In the genomic region with DNA sequence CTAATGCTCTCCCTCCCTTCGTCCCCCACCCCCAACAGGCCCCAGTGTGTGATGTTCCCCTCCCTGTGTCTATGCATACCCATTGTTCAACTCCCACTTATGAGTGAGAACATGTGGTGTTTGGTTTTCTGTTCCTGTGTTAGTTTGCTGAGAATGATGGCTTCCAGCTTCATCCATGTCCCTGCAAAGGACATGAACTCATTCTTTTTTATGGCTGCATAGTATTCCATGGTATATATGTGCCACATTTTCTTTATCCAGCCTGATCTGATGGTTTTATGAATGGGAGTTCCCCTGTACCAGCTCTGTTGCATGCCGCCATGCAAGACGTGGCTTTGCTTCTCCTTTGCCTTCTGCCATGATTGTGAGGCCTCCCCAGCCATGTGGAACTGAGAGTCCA, we compare ENCODE assay signal across 2 cellular contexts.
DNase-seq lines count a peak whose midpoint lies in the region; ATAC-seq, FAIRE-seq and TF ChIP-seq lines count a peak whose summit lies in the region.
"Not testable (repeated sequence)": the region's sequence is repeated elsewhere in the genome, so short reads cannot be mapped to it uniquely, and the experiment has no call there.

No MANE protein-coding gene starts in this region.

- 74% methylated on average over 3 of the region's 3 CpGs for whole genome bisulfite sequencing in K562 (ENCODE audit: insufficient coverage, low coverage, missing lambda C conversion rate)

- H3K9me3 ChIP-seq in HEK293 (ENCODE audit: control insufficient read depth, insufficient read depth, low read depth, low read length); K562 (replicated peaks; ENCODE audit: control insufficient read depth, insufficient read depth, low read depth, low read length): not testable (repeated sequence)

- BruUV-seq in K562 (replicated peaks; lab: Mats Ljungman, UMichigan) = not testable (repeated sequence)

- H3K27ac ChIP-seq in HEK293 (ENCODE audit: extremely low read depth, low read depth, low read length); K562 (ENCODE audit: extremely low read depth, low read depth, low read length): not testable (repeated sequence)

- not testable (repeated sequence) for H3K4me2 ChIP-seq in K562 (ENCODE audit: insufficient read depth, low read length)

- not testable (repeated sequence) for H4K20me1 ChIP-seq in K562 (replicated peaks; ENCODE audit: control insufficient read depth, insufficient read depth, low read length)

- H3K79me2 ChIP-seq in K562 (ENCODE audit: control insufficient read depth, insufficient read depth, low read length) = not testable (repeated sequence)

- H3K36me3 ChIP-seq in HEK293 (ENCODE audit: control insufficient read depth in 2 of 2, insufficient read depth in 1 of 2, low read length in 2 of 2); K562 (ENCODE audit: control insufficient read depth, insufficient read depth, low read length): not testable (repeated sequence)

- intact Hi-C loops in K562 (cut with micrococcal nuclease) = not testable (repeated sequence)

- FAIRE-seq in K562 (lab: Jason Lieb, UNC) = not testable (repeated sequence)

- not testable (repeated sequence) for TF ChIP-seq POLR2A in K562 (conservative IDR thresholded peaks at IDR 0.05)

- TF ChIP-seq CTCF in HEK293 (tag by site-specific recombination; IDR thresholded peaks at IDR 0.05); K562 (IDR thresholded peaks at IDR 0.05 in 2 of 3, conservative IDR thresholded peaks at IDR 0.05 in 1 of 3; ENCODE audit: insufficient read depth in 2 of 3, low read depth in 1 of 3, low read length in 3 of 3): not testable (repeated sequence)

- TF ChIP-seq EP300 in K562 (IDR thresholded peaks at IDR 0.05; ENCODE audit: low read length) = not testable (repeated sequence)

- POLR2A ChIA-PET in HEK293 (lab: Yijun Ruan, JAX); K562 (lab: Yijun Ruan, JAX): not testable (repeated sequence)

- in situ Hi-C loops in K562 (cut with MboI) = not testable (repeated sequence)

- not testable (repeated sequence) for H2AFZ ChIP-seq in K562 (ENCODE audit: low read depth, low read length)

- not testable (repeated sequence) for ATAC-seq in K562

- H3K27me3 ChIP-seq in K562 (ENCODE audit: control insufficient read depth in 2 of 2, insufficient read depth in 2 of 2, low read length in 2 of 2) = not testable (repeated sequence)

- TF ChIP-seq RAD21 in K562 (CRISPR knock-in tag; conservative IDR thresholded peaks at IDR 0.05 in 1 of 2, IDR thresholded peaks at IDR 0.05 in 1 of 2) = not testable (repeated sequence)

- DNase-seq in K562 (ENCODE audit: extremely low read depth in 1 of 4, low spot score in 3 of 4) = not testable (repeated sequence)

- CTCF ChIA-PET in HEK293 (lab: Yijun Ruan, JAX) = interaction anchor here (1.4 kb wide), 1 partner anchor 224 kb away, joined by 4 read pairs; no protein-coding TSS in a partner anchor
- CTCF ChIA-PET in K562 (lab: Yijun Ruan, JAX; ENCODE audit: low intra/inter-chr PET ratio) = not testable (repeated sequence)

- not testable (repeated sequence) for H3K4me3 ChIP-seq in HEK293 (ENCODE audit: low read depth, low read length); K562

- H3K9me1 ChIP-seq in K562 (ENCODE audit: control insufficient read depth, insufficient read depth, low read length) = not testable (repeated sequence)

- not testable (repeated sequence) for H3K9ac ChIP-seq in K562 (ENCODE audit: insufficient read depth in 1 of 2, low read depth in 2 of 2, low read length in 2 of 2)

- H3K4me1 ChIP-seq in HEK293 (ENCODE audit: control insufficient read depth, insufficient read depth, low read length); K562 (replicated peaks in 1 of 2; ENCODE audit: control insufficient read depth in 2 of 2, insufficient read depth in 2 of 2, low read length in 2 of 2): not testable (repeated sequence)

TF ChIP-seq in HEK293, 187 proteins besides CTCF, POLR2A, EP300 and RAD21:
- TF ChIP-seq ZNF146 (tag by site-specific recombination; IDR thresholded peaks at IDR 0.05) = peak; percentile 90

TF ChIP-seq in K562, 482 proteins besides CTCF, POLR2A, EP300 and RAD21:
- TF ChIP-seq ZNF146 (CRISPR knock-in tag; IDR thresholded peaks at IDR 0.05; ENCODE audit: unreplicated experiment) = peak; percentile 43
